2 cellular contexts compared by ENCODE assay signal in the genomic region with DNA sequence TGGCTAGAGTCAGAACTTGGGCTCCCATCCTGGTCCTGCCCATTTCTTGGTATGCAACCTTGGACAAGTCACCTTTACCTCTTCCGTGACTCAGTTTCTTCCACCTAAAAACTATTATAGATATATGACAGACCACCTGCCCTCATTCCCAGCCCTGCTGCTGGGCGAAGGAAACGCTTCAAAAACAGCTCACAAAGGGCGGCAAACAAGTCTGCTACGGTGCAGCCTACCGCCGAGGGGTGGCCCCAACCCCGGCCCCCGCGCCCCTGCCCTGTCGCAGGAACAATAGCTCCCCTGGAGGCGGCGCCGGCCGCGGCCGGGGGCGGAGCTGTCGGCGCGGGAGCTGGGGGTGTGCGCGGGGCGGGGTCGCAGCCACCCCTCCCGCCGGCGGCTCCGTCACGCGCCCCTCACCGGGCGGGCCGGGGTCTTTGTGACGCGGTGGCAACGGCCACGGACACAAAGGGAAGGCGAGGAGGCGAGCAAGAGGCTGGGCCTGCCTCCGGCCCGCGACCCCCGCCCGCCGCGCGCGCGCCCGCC.
TF ChIP-seq lines count a peak whose summit lies in the region.

TSS of gene TMEFF1 (plus strand) at position 425 of the 537 bp plus-strand sequence. CDS start 396 bp downstream, outside the sequence.

TF ChIP-seq in HCT116, 20 proteins besides CTCF, POLR2A, EP300 and RAD21:
- TF ChIP-seq, protein P1, sequence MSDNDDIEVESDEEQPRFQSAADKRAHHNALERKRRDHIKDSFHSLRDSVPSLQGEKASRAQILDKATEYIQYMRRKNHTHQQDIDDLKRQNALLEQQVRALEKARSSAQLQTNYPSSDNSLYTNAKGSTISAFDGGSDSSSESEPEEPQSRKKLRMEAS (IDR thresholded peaks at IDR 0.05), result peak; percentile 26; the same call in 1 of the 2 replicates
- TF ChIP-seq FOSL1 (IDR thresholded peaks at IDR 0.05; ENCODE audit: low read depth), result no peak
- no peak for TF ChIP-seq REST (IDR thresholded peaks at IDR 0.05; ENCODE audit: low read depth)

TF ChIP-seq in endothelial cell of umbilical vein, 7 proteins besides CTCF, POLR2A, EP300 and RAD21 (continued from another document):
- TF ChIP-seq POLR2AphosphoS5 (IDR thresholded peaks at IDR 0.05; ENCODE audit: insufficient read depth, low read depth, low read length) (no peak), GATA2 (IDR thresholded peaks at IDR 0.05; ENCODE audit: insufficient read depth, insufficient read length, low read depth, low read length) (no peak)
- TF ChIP-seq, protein P1 (IDR thresholded peaks at IDR 0.05; ENCODE audit: insufficient read depth, insufficient read length), result no peak
